Comparison of ENCODE assay signal across 22 cellular contexts in genomic region chr5:92371889-92372235, GRCh38.
DNase-seq lines count a peak whose midpoint lies in the region; ATAC-seq and TF ChIP-seq lines count a peak whose summit lies in the region.
"Had no signal": no experiment of that assay in that cellular context is flagged by ENCODE, and none has a peak within 500 bp of the region (broad histone marks: within the 10 kb centered on the region; RNA-seq: fewer than 3 reads in every experiment).

No MANE protein-coding gene starts in this region.

- H3K27me3 ChIP-seq in Panc1 (ENCODE audit: control insufficient read depth, insufficient read depth, low read length) (no peaks in the 10 kb centered on the region), fibroblast of lung (ENCODE audit: control insufficient read depth, insufficient read depth, low read length) (no peaks in the 10 kb centered on the region)
- H3K27me3 ChIP-seq: BLaER1 treated with 17β-estradiol and CSF1 and Interleukin-3, amounts not matched to agents 10 nM and 100 nM; neutrophil had no signal

- no peaks in the 10 kb centered on the region for H3K36me3 ChIP-seq in Panc1 (ENCODE audit: control insufficient read depth, insufficient read depth, low read length)
- no peaks in the 10 kb centered on the region for H3K36me3 ChIP-seq in fibroblast of lung (ENCODE audit: control insufficient read depth, insufficient read depth, low read length)
- H3K36me3 ChIP-seq: BLaER1 treated with 17β-estradiol and CSF1 and Interleukin-3, amounts not matched to agents 10 nM and 100 nM; neutrophil; WERI-Rb-1 had no signal

- intact Hi-C loops in Panc1 (cut with micrococcal nuclease; ENCODE audit: unreplicated experiment) = no loop called here

- no peak for TF ChIP-seq CTCF in Panc1 (IDR thresholded peaks at IDR 0.05)
- no peak for TF ChIP-seq CTCF in fibroblast of lung (conservative IDR thresholded peaks at IDR 0.05 in 1 of 2, IDR thresholded peaks at IDR 0.05 in 1 of 2; ENCODE audit: low read depth in 1 of 2, low read length in 2 of 2)

- in situ Hi-C loops in Panc1 (cut with HindIII; ENCODE audit: low pct_unique_long_range_greater_than_20kb, low sequenced_read_pairs) = no loop called here

- H3K4me1 ChIP-seq in Panc1 (ENCODE audit: control insufficient read depth, insufficient read depth, low read length) (no peaks in the 10 kb centered on the region), fibroblast of lung (ENCODE audit: control insufficient read depth, extremely low read depth, insufficient read depth, low read length) (no peaks in the 10 kb centered on the region)
- H3K4me1 ChIP-seq: BLaER1 treated with 17β-estradiol and CSF1 and Interleukin-3, amounts not matched to agents 10 nM and 100 nM had no signal

- CTCF ChIA-PET in Panc1 (lab: Charles Lee) = no interaction called here

- no peak overlapping the region for H3K4me2 ChIP-seq in fibroblast of lung (ENCODE audit: extremely low read depth, insufficient read depth, low read length)
- H3K4me2 ChIP-seq: BLaER1 treated with 17β-estradiol and CSF1 and Interleukin-3, amounts not matched to agents 10 nM and 100 nM had no signal

- H3K4me3 ChIP-seq in Panc1 (ENCODE audit: low read depth in 2 of 2, low read length in 2 of 2) (no peak overlapping the region), fibroblast of lung (replicated peaks in 1 of 4; ENCODE audit: control extremely low read depth in 1 of 4, insufficient read depth in 1 of 4, low read depth in 3 of 4, low read length in 4 of 4) (no peak overlapping the region)
- H3K4me3 ChIP-seq: BLaER1 treated with 17β-estradiol and CSF1 and Interleukin-3, amounts not matched to agents 10 nM and 100 nM had no signal

- peak; percentile 56 for ATAC-seq in Panc1
- ATAC-seq: esophagus mucosa, left ventricle myocardium superior had no signal

- POLR2A ChIA-PET in Panc1 (lab: Charles Lee) = no interaction called here

- no peaks in the 10 kb centered on the region for H4K20me1 ChIP-seq in fibroblast of lung (ENCODE audit: control insufficient read depth, extremely low read depth, insufficient read depth, low read length)
- H4K20me1 ChIP-seq: BLaER1 treated with 17β-estradiol and CSF1 and Interleukin-3, amounts not matched to agents 10 nM and 100 nM had no signal

- DNase-seq in activated effector memory CD4-positive, alpha-beta T cell treated with anti-CD3 and anti-CD28 coated beads, Interleukin-2, amount 50 U/mL, for 16 hours = peak; percentile 55
- no peak for DNase-seq in activated effector memory CD4-positive, alpha-beta T cell treated with Interleukin-2 at 50 U/mL for 16 hours
- DNase-seq in Panc1 (ENCODE audit: low read depth, low spot score) (no peak), fibroblast of lung (ENCODE audit: low read depth in 2 of 2) (peak; percentile 11 to 61), renal cortical epithelial cell (ENCODE audit: low read depth) (peak; percentile 90), substantia nigra (lab: John Stamatoyannopoulos, UW) (no peak), HPDE6-E6E7 (ENCODE audit: extremely low spot score) (no peak), DMS53 treated with DMSO at 0.1 percent for 48 hours (lab: John Stamatoyannopoulos, UW; ENCODE audit: unreplicated experiment) (no peak)
- DNase-seq: 8988T; activated CD8-positive, alpha-beta memory T cell treated with anti-CD3 and anti-CD28 coated beads, Interleukin-2, amount 50 U/mL, for 48 hours; activated gamma-delta T cell; glutamatergic neuron; left ventricle myocardium superior; MV-4-11; NCI-H1694 treated with DMSO at 0.1 percent for 48 hours; NCI-H82; stimulated activated CD4-positive, alpha-beta T cell treated with anti-CD3 and anti-CD28 coated beads, Interleukin-12 subunit alpha, Interleukin-12 subunit beta, amount 100 ng/mL, for 4 hours; T-helper 2 cell; WERI-Rb-1 had no signal

- BruUV-seq in Panc1 (replicated peaks; lab: Mats Ljungman, UMichigan) = no TSS peak

- no peak overlapping the region for H2AFZ ChIP-seq in fibroblast of lung (ENCODE audit: low read length)

- H3K27ac ChIP-seq in Panc1 (ENCODE audit: low read length) (peak overlapping the region; percentile 51; the same call in 1 of the 2 replicates), fibroblast of lung (ENCODE audit: insufficient read depth, low read length) (no peak overlapping the region), substantia nigra (ENCODE audit: low read depth, low read length, poor library complexity, severe bottlenecking) (no peak overlapping the region)
- H3K27ac ChIP-seq: BLaER1 treated with 17β-estradiol and CSF1 and Interleukin-3, amounts not matched to agents 10 nM and 100 nM; neutrophil; WERI-Rb-1 had no signal

- H3K9ac ChIP-seq in fibroblast of lung (ENCODE audit: insufficient read depth, low read length) = no peak overlapping the region
- H3K9ac ChIP-seq: BLaER1 treated with 17β-estradiol and CSF1 and Interleukin-3, amounts not matched to agents 10 nM and 100 nM had no signal

- H3K79me2 ChIP-seq in fibroblast of lung (ENCODE audit: control insufficient read depth, insufficient read depth, low read length) = no peaks in the 10 kb centered on the region

- peaks cover 15% of the 10 kb centered on the region; the same call in 1 of the 2 replicates for H3K9me3 ChIP-seq in Panc1 (ENCODE audit: control insufficient read depth, insufficient read depth, low read depth, low read length)
- H3K9me3 ChIP-seq in fibroblast of lung (ENCODE audit: control insufficient read depth, insufficient read depth, low read depth, low read length) = no peaks in the 10 kb centered on the region
- H3K9me3 ChIP-seq: neutrophil had no signal

Comparison
In these comparisons a context has a peak if more than half of its experiments do, and no peak if none do; other contexts are left out.
1. DNase-seq: peak in activated effector memory CD4-positive, alpha-beta T cell treated with anti-CD3 and anti-CD28 coated beads, Interleukin-2, amount 50 U/mL, for 16 hours (single experiment), fibroblast of lung (2 of 2) and renal cortical epithelial cell (single experiment); none in activated effector memory CD4-positive, alpha-beta T cell treated with Interleukin-2 at 50 U/mL for 16 hours (single experiment), Panc1 (single experiment), substantia nigra (0 of 49), HPDE6-E6E7 (single experiment) and DMS53 treated with DMSO at 0.1 percent for 48 hours (single experiment).